In genomic region chr14:69727860-69728259, GRCh38 we compare ENCODE assay signal across 1 cellular context.
TF ChIP-seq lines count a peak whose summit lies in the region.

No MANE protein-coding gene starts in this region.

TF ChIP-seq in IMR-90, 13 proteins besides CTCF, POLR2A, EP300 and RAD21:
- TF ChIP-seq MAZ (IDR thresholded peaks at IDR 0.05; ENCODE audit: borderline replicate concordance, low read depth, low read length), result no peak
- peak; percentile 66 for TF ChIP-seq RFX5 (IDR thresholded peaks at IDR 0.05; ENCODE audit: low read depth, low read length)
- TF ChIP-seq MXI1 (IDR thresholded peaks at IDR 0.05; ENCODE audit: borderline replicate concordance, low read depth, low read length), result no peak
- TF ChIP-seq SMC3 (IDR thresholded peaks at IDR 0.05; ENCODE audit: low read depth, low read length), result no peak
- no peak for TF ChIP-seq MAFK (IDR thresholded peaks at IDR 0.05; ENCODE audit: low read depth, low read length)
- TF ChIP-seq FOS (IDR thresholded peaks at IDR 0.05; ENCODE audit: low read depth, low read length), result no peak
